In the genomic region with DNA sequence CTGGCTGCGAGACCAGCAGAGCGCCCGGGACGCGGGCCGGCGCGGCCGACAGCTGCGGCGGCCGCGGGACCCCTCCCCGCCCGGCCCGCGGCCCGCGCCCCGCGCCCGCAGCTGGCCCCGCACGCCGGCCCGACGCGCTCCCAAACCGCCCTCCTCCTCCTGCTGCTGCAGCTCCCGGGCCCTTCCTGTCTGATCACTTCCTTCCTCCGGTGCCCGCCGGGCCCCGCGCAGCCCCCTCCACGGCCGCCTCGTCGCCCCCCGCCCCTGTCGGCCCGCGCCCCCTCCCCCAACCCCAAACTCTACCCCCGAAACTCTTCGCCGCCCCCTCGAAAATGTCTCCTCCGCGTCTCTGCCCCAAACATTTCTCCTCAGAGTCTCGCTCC, we compare ENCODE assay signal across 8 cellular contexts. TPM values are rescaled to one million over a fixed set of nuclear protein-coding genes. Genes with fewer than 3 reads are reported as not detected.
DNase-seq lines count a peak whose midpoint lies in the region; ATAC-seq, FAIRE-seq and TF ChIP-seq lines count a peak whose summit lies in the region.

No MANE protein-coding gene starts in this region.

- in situ Hi-C loops in astrocyte of the spinal cord (cut with HindIII; ENCODE audit: low sequenced_read_pairs), result no loop called here

- no peaks in the 10 kb centered on the region for H3K9me1 ChIP-seq in keratinocyte (ENCODE audit: control insufficient read depth, extremely low read depth, insufficient read depth, low read length)

- H3K9ac ChIP-seq in keratinocyte (ENCODE audit: control insufficient read depth, extremely low read depth, insufficient read depth, low read length), result peak overlapping the region; percentile 94

- H4K20me1 ChIP-seq in keratinocyte (ENCODE audit: control insufficient read depth, extremely low read depth, insufficient read depth, low read length), result no peaks in the 10 kb centered on the region

- no peaks in the 10 kb centered on the region for H3K27me3 ChIP-seq in keratinocyte (ENCODE audit: control insufficient read depth, extremely low read depth, insufficient read depth, low read length)

- H3K79me2 ChIP-seq in keratinocyte (ENCODE audit: control insufficient read depth, insufficient read depth, low read length), result peaks cover 51% of the 10 kb centered on the region

- peak overlapping the region; percentile 91 for H3K27ac ChIP-seq in keratinocyte (ENCODE audit: control insufficient read depth, insufficient read depth, low read length)

- no peaks in the 10 kb centered on the region for H3K9me3 ChIP-seq in keratinocyte (ENCODE audit: control insufficient read depth, low read depth, low read length)

- H3K4me3 ChIP-seq in astrocyte of the spinal cord (ENCODE audit: low read depth, low read length), result peak overlapping the region; percentile 53
- H3K4me3 ChIP-seq in keratinocyte (ENCODE audit: control insufficient read depth in 2 of 3, extremely low read depth in 1 of 3, insufficient read depth in 2 of 3, low read depth in 1 of 3, low read length in 3 of 3), result peak overlapping the region; percentile 62 to 87 (median 86)

- dilution Hi-C loops in keratinocyte (cut with MboI; ENCODE audit: extremely low pct_ligation_motif_present, low sequenced_read_pairs), result no loop called here

- no peak for ATAC-seq in HG03457 (IDR thresholded peaks at IDR 0.05; ENCODE audit: unreplicated experiment)
- ATAC-seq in GM18873 (IDR thresholded peaks at IDR 0.05; ENCODE audit: low FRiP score, unreplicated experiment), result no peak

- H3K4me1 ChIP-seq in keratinocyte (ENCODE audit: control insufficient read depth, extremely low read depth, insufficient read depth, low read length), result peaks cover 52% of the 10 kb centered on the region

- peak; percentile 47 for DNase-seq in SIG-M5 treated with dmso at 0.1 percent for 504 hours (lab: John Stamatoyannopoulos, UW; ENCODE audit: unreplicated experiment)
- no peak for DNase-seq in SIG-M5 (lab: John Stamatoyannopoulos, UW)
- peak; percentile 51 for DNase-seq in OCI-M1 (lab: John Stamatoyannopoulos, UW)
- no peak for DNase-seq in astrocyte of the spinal cord (ENCODE audit: low read depth, low spot score)
- no peak for DNase-seq in keratinocyte (ENCODE audit: low read depth, low spot score)
- peak; percentile 8 for DNase-seq in stimulated activated CD8-positive, alpha-beta memory T cell treated with anti-CD3 and anti-CD28 coated beads, Interleukin-12 subunit alpha, Interleukin-12 subunit beta, amount 100 ng/mL, for 4 hours (ENCODE audit: low read depth)

- H3K36me3 ChIP-seq in keratinocyte (ENCODE audit: control insufficient read depth in 2 of 2, extremely low read depth in 1 of 2, insufficient read depth in 2 of 2, low read length in 2 of 2), result no peaks in the 10 kb centered on the region

- no peak for TF ChIP-seq CTCF in astrocyte of the spinal cord (IDR thresholded peaks at IDR 0.05; ENCODE audit: low read depth, low read length)
- no peak for TF ChIP-seq CTCF in keratinocyte (optimal IDR thresholded peaks at IDR 0.05 in 1 of 3, IDR thresholded peaks at IDR 0.05 in 1 of 3, conservative IDR thresholded peaks at IDR 0.05 in 1 of 3; ENCODE audit: extremely low read depth in 1 of 3, insufficient read depth in 2 of 3, low read length in 3 of 3)

- no peak overlapping the region for H2AFZ ChIP-seq in keratinocyte (ENCODE audit: control insufficient read depth, low read length)

- FAIRE-seq in keratinocyte (lab: Jason Lieb, UNC), result no peak

- H3K4me2 ChIP-seq in keratinocyte (ENCODE audit: control insufficient read depth, extremely low read depth, insufficient read depth, low read depth, low read length), result no peak overlapping the region

RNA-seq across cellular contexts. Expression of a gene that starts 0.6 kb away (rescaled TPM):
- polyA plus RNA-seq in keratinocyte, result 46.1 to 52.8 TPM (median 52.5 TPM) in 3 replicates
- 102 TPM for polyA plus RNA-seq in keratinocyte (2011; ENCODE audit: low read depth)
- polyA plus RNA-seq in keratinocyte (2011; cell fraction: cytosol; rRNA removed), result 31.4 and 40.6 TPM in 2 replicates
- polyA plus RNA-seq in keratinocyte (2011; cell fraction: nucleus; rRNA removed), result 68.2 and 75.7 TPM in 2 replicates
- polyA plus RNA-seq in keratinocyte (2012; ENCODE audit: low replicate concordance), result 18.8 and 46.9 TPM in 2 replicates
- polyA minus RNA-seq in keratinocyte, result 65.4 to 110 TPM (median 99.0 TPM) in 3 replicates
- 59.9 TPM for polyA minus RNA-seq in keratinocyte (2011; cell fraction: cytosol; rRNA and poly(A)+ RNA removed)
- polyA minus RNA-seq in keratinocyte (2011; cell fraction: nucleus; rRNA and poly(A)+ RNA removed), result 89.4 and 161 TPM in 2 replicates

RNA-seq across cellular contexts. Expression of a gene that starts 49.2 kb away (rescaled TPM):
- 0.08 to 0.30 TPM (median 0.14 TPM) in 3 replicates for polyA plus RNA-seq in keratinocyte
- polyA plus RNA-seq in keratinocyte (2011; ENCODE audit: low read depth), result 0.15 TPM
- 0.12 and 0.13 TPM in 2 replicates for polyA plus RNA-seq in keratinocyte (2011; cell fraction: cytosol; rRNA removed)
- polyA plus RNA-seq in keratinocyte (2011; cell fraction: nucleus; rRNA removed), result 0.27 and 0.36 TPM in 2 replicates
- 0.10 and 0.31 TPM in 2 replicates for polyA plus RNA-seq in keratinocyte (2012; ENCODE audit: low replicate concordance)
- 0.46 to 0.82 TPM (median 0.54 TPM) in 3 replicates for polyA minus RNA-seq in keratinocyte
- polyA minus RNA-seq in keratinocyte (2011; cell fraction: cytosol; rRNA and poly(A)+ RNA removed), result not detected
- 0.21 and 0.23 TPM in 2 replicates for polyA minus RNA-seq in keratinocyte (2011; cell fraction: nucleus; rRNA and poly(A)+ RNA removed)

Comparison
In these comparisons a context has a peak if more than half of its experiments do, and no peak if none do; other contexts are left out.
1. DNase-seq: peak in SIG-M5 treated with dmso at 0.1 percent for 504 hours (single experiment), OCI-M1 (single experiment) and stimulated activated CD8-positive, alpha-beta memory T cell treated with anti-CD3 and anti-CD28 coated beads, Interleukin-12 subunit alpha, Interleukin-12 subunit beta, amount 100 ng/mL, for 4 hours (single experiment); none in SIG-M5 (single experiment), astrocyte of the spinal cord (single experiment) and keratinocyte (single experiment).